Comparison of ENCODE assay signal across 7 cellular contexts in genomic region chr1:202348509-202349262, GRCh38. TPM values are rescaled to one million over a fixed set of nuclear protein-coding genes. Genes with fewer than 3 reads are reported as not detected.
A peak's percentile ranks its signal among the peaks of the same experiment; 100 is the strongest.
DNase-seq lines count a peak whose midpoint lies in the region; ATAC-seq and TF ChIP-seq lines count a peak whose summit lies in the region.

PPP1R12B (plus strand) TSS chr1:202348699; CDS start chr1:202348852, 153 bp downstream.

- TF ChIP-seq CTCF in astrocyte of the cerebellum (IDR thresholded peaks at IDR 0.05; ENCODE audit: low read depth, low read length, missing control alignments), result no peak

- TF ChIP-seq POLR2A in GM18505 (IDR thresholded peaks at IDR 0.05; ENCODE audit: borderline replicate concordance, extremely low read depth, insufficient read depth, insufficient read length), result peak; percentile 58

- ATAC-seq in GM18505 (IDR thresholded peaks at IDR 0.05; ENCODE audit: unreplicated experiment) (peak; percentile 95), HG02973 (IDR thresholded peaks at IDR 0.05; ENCODE audit: unreplicated experiment) (peak; percentile 93)

- DNase-seq in NCI-H2029 (lab: John Stamatoyannopoulos, UW) (peak; percentile 98), T-helper 22 cell (ENCODE audit: low read depth) (peak; percentile 94), astrocyte of the cerebellum (ENCODE audit: low read depth) (peak; percentile 99), hepatic stellate cell (ENCODE audit: low spot score) (peak; percentile 86), renal cortical epithelial cell (ENCODE audit: low read depth) (peak; percentile 98)

- in situ Hi-C loops in astrocyte of the cerebellum (cut with HindIII; ENCODE audit: low sequenced_read_pairs), result no loop called here

- H3K4me3 ChIP-seq in astrocyte of the cerebellum (ENCODE audit: low read depth, low read length), result peak within 1 kb of the TSS; percentile 92

RNA-seq across cellular contexts. Expression of gene PPP1R12B, which starts in this region (rescaled TPM):
- total RNA-seq in renal cortical epithelial cell, result 9.0 and 20.1 TPM in 2 replicates

Comparison
In these comparisons a context has a peak if more than half of its experiments do, and no peak if none do; other contexts are left out.
1. Peak in every context shown above with its lines: DNase-seq, ATAC-seq and H3K4me3 ChIP-seq.